In the genomic region with DNA sequence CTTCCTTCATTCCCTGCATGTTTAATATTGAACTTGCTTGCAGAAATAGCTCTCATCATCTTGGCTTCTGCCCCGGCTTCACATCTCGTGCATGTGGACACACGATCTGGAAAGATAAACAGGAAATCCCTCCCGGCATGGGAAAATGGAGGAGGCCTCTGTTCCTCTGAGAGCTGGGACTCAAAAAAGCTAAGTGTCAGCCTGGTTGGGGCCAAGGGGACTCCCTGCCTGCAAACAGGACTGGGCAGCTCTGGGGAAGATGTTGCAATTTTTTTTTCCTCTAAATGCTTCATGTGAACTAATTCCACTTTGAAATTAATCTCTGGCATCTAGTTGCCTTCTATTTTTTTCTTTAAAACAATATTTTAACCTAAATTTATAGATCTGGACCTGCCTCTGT, we compare ENCODE assay signal across 8 cellular contexts. TPM values are rescaled to one million over a fixed set of nuclear protein-coding genes. Genes with fewer than 3 reads are reported as not detected.
DNase-seq lines count a peak whose midpoint lies in the region; ATAC-seq and TF ChIP-seq lines count a peak whose summit lies in the region.

No MANE protein-coding gene starts in this region.

- H4K20me1 ChIP-seq in HCT116 (ENCODE audit: insufficient read depth): no peaks in the 10 kb centered on the region

- TF ChIP-seq CTCF in HCT116 (IDR thresholded peaks at IDR 0.05 in 2 of 3, conservative IDR thresholded peaks at IDR 0.05 in 1 of 3; ENCODE audit: borderline replicate concordance in 1 of 3, insufficient read depth in 1 of 3, low read depth in 2 of 3, low read length in 2 of 3): no peak
- TF ChIP-seq CTCF in Peyer's patch (IDR thresholded peaks at IDR 0.05): no peak
- no peak for TF ChIP-seq CTCF in gastroesophageal sphincter (IDR thresholded peaks at IDR 0.05)

- H3K9me3 Mint-ChIP-seq in activated T-helper 1 cell treated with anti-CD3 and anti-CD28 coated beads, Interleukin-12 subunit alpha, Interleukin-12 subunit beta, Interleukin-2, Interleukin-4 antibody, amounts not matched to agents 30 ng/mL and 10 ng/mL and 1 ng/mL, durations not matched to agents 14 hours and 24 hours and 36 hours: no peaks in the 10 kb centered on the region

- CTCF ChIA-PET in HCT116 (lab: Charles Lee): interaction anchor here (1.0 to 2.4 kb wide), 3 partner anchors 11 to 41 kb away, joined by 3 to 6 read pairs (median 3); no protein-coding TSS in a partner anchor

- H3K27ac Mint-ChIP-seq in activated T-helper 1 cell treated with anti-CD3 and anti-CD28 coated beads, Interleukin-12 subunit alpha, Interleukin-12 subunit beta, Interleukin-2, Interleukin-4 antibody, amounts not matched to agents 30 ng/mL and 10 ng/mL and 1 ng/mL, durations not matched to agents 14 hours and 24 hours and 36 hours: no peak overlapping the region

- TF ChIP-seq POLR2A in HCT116 (IDR thresholded peaks at IDR 0.05; ENCODE audit: borderline replicate concordance, extremely low read depth, insufficient read depth, insufficient read length): no peak
- no peak for TF ChIP-seq POLR2A in Peyer's patch (IDR thresholded peaks at IDR 0.05)
- TF ChIP-seq POLR2A in gastroesophageal sphincter (IDR thresholded peaks at IDR 0.05): no peak

- DNase-seq in HCT116 (ENCODE audit: low read depth, low spot score) (no peak), Peyer's patch (peak in 2 of 3 donors; percentile 31 to 78), skeletal muscle cell (ENCODE audit: low read depth) (peak; percentile 64), DMS79 (lab: John Stamatoyannopoulos, UW) (no peak), T-helper 9 cell (no peak)
- DNase-seq in activated T-helper 1 cell treated with anti-CD3 and anti-CD28 coated beads, Interleukin-12 subunit alpha, Interleukin-12 subunit beta, Interleukin-2, Interleukin-4 antibody, amounts not matched to agents 30 ng/mL and 10 ng/mL and 1 ng/mL, durations not matched to agents 14 hours and 24 hours and 36 hours (ENCODE audit: low spot score): no peak

- no peaks in the 10 kb centered on the region for H3K36me3 Mint-ChIP-seq in activated T-helper 1 cell treated with anti-CD3 and anti-CD28 coated beads, Interleukin-12 subunit alpha, Interleukin-12 subunit beta, Interleukin-2, Interleukin-4 antibody, amounts not matched to agents 30 ng/mL and 10 ng/mL and 1 ng/mL, durations not matched to agents 14 hours and 24 hours and 36 hours (ENCODE audit: low read depth)

- H3K27me3 ChIP-seq in HCT116 (ENCODE audit: insufficient read depth, low read length) (no peaks in the 10 kb centered on the region), Peyer's patch (no peaks in the 10 kb centered on the region), gastroesophageal sphincter (peaks cover 2% of the 10 kb centered on the region)

- POLR2A ChIA-PET in HCT116 (lab: Charles Lee): interaction anchor here (0.9 kb wide), 1 partner anchor 55 kb away, joined by 3 read pairs; no protein-coding TSS in a partner anchor

- RAD21 ChIA-PET in HCT116 (lab: Charles Lee; ENCODE audit: low non-redundant PET in 1 of 2, low total read pairs in 2 of 2, uncharacterized antibody in 2 of 2, unreplicated experiment in 2 of 2): interaction anchor here in 1 of 2 experiments (1.7 kb wide), 1 partner anchor 53 kb away, joined by 3 read pairs; no protein-coding TSS in a partner anchor

- no peak for TF ChIP-seq EP300 in gastroesophageal sphincter (IDR thresholded peaks at IDR 0.05)

- BruUV-seq in HCT116 (replicated peaks; lab: Mats Ljungman, UMichigan): no TSS peak

- H3K9me2 ChIP-seq in HCT116 (ENCODE audit: insufficient read depth): no peaks in the 10 kb centered on the region

- H3K4me3 ChIP-seq in HCT116 (replicated peaks in 1 of 2; ENCODE audit: low read depth in 1 of 2, low read length in 2 of 2) (no peak overlapping the region), Peyer's patch (no peak overlapping the region), gastroesophageal sphincter (no peak overlapping the region), skeletal muscle cell (ENCODE audit: low read depth, low read length) (no peak overlapping the region)

- H3K27me3 Mint-ChIP-seq in activated T-helper 1 cell treated with anti-CD3 and anti-CD28 coated beads, Interleukin-12 subunit alpha, Interleukin-12 subunit beta, Interleukin-2, Interleukin-4 antibody, amounts not matched to agents 30 ng/mL and 10 ng/mL and 1 ng/mL, durations not matched to agents 14 hours and 24 hours and 36 hours (ENCODE audit: insufficient read depth): peaks cover 13% of the 10 kb centered on the region

- H3K27ac ChIP-seq in HCT116 (ENCODE audit: low read depth, low read length) (no peak overlapping the region), Peyer's patch (no peak overlapping the region), gastroesophageal sphincter (peak overlapping the region in 1 of 4 donors; percentile 10)

- no peak overlapping the region for H3K9ac ChIP-seq in HCT116 (ENCODE audit: low read length)

- H3K4me1 ChIP-seq in HCT116 (ENCODE audit: control insufficient read depth in 1 of 2, insufficient read depth in 2 of 2, low read length in 2 of 2) (peaks cover 38 to 46% of the 10 kb centered on the region in 2 experiments), Peyer's patch (peaks cover 0 to 28% (median 0%) of the 10 kb centered on the region in 4 donors), gastroesophageal sphincter (peaks cover 0 to 37% (median 11%) of the 10 kb centered on the region in 3 donors)

- H3K36me3 ChIP-seq in HCT116 (ENCODE audit: control insufficient read depth in 1 of 2, insufficient read depth in 2 of 2, low read length in 2 of 2): no peaks in the 10 kb centered on the region
- H3K36me3 ChIP-seq in Peyer's patch: no peaks in the 10 kb centered on the region
- H3K36me3 ChIP-seq in gastroesophageal sphincter: no peaks in the 10 kb centered on the region

- intact Hi-C loops in HCT116 (cut with micrococcal nuclease): no loop called here
- intact Hi-C loops in activated T-helper 1 cell treated with anti-CD3 and anti-CD28 coated beads, Interleukin-12 subunit alpha, Interleukin-12 subunit beta, Interleukin-2, Interleukin-4 antibody, amounts not matched to agents 30 ng/mL and 10 ng/mL and 1 ng/mL, durations not matched to agents 14 hours and 24 hours and 36 hours (cut with micrococcal nuclease): no loop called here

- TF ChIP-seq RAD21 in HCT116 (IDR thresholded peaks at IDR 0.05; ENCODE audit: low read depth): no peak

- peak overlapping the region; percentile 33 for H3K4me2 ChIP-seq in HCT116 (ENCODE audit: low read length)

- H3K9me3 ChIP-seq in HCT116 (ENCODE audit: control insufficient read depth in 1 of 2, insufficient read depth in 1 of 2, low read depth in 1 of 2, low read length in 2 of 2) (no peaks in the 10 kb centered on the region), Peyer's patch (no peaks in the 10 kb centered on the region), gastroesophageal sphincter (no peaks in the 10 kb centered on the region)

- H3K4me3 Mint-ChIP-seq in activated T-helper 1 cell treated with anti-CD3 and anti-CD28 coated beads, Interleukin-12 subunit alpha, Interleukin-12 subunit beta, Interleukin-2, Interleukin-4 antibody, amounts not matched to agents 30 ng/mL and 10 ng/mL and 1 ng/mL, durations not matched to agents 14 hours and 24 hours and 36 hours: no peak overlapping the region

- no peaks in the 10 kb centered on the region for H3K4me1 Mint-ChIP-seq in activated T-helper 1 cell treated with anti-CD3 and anti-CD28 coated beads, Interleukin-12 subunit alpha, Interleukin-12 subunit beta, Interleukin-2, Interleukin-4 antibody, amounts not matched to agents 30 ng/mL and 10 ng/mL and 1 ng/mL, durations not matched to agents 14 hours and 24 hours and 36 hours (ENCODE audit: low read depth)

- WGBS in gastroesophageal sphincter (ENCODE audit: low coverage in 1 of 2), 2 donors: 0 to 4% methylated on average over 1 to 4 of the region's 4 CpGs

- H3K79me2 ChIP-seq in HCT116 (ENCODE audit: insufficient read depth, low read length): no peaks in the 10 kb centered on the region

- ATAC-seq in HCT116: no peak
- ATAC-seq in gastroesophageal sphincter: peak; percentile 90
- ATAC-seq in GM21723 (IDR thresholded peaks at IDR 0.05; ENCODE audit: unreplicated experiment): no peak

- peak overlapping the region; percentile 73 for H2AFZ ChIP-seq in HCT116 (ENCODE audit: low read depth, low read length, poor library complexity, severe bottlenecking)

TF ChIP-seq in HCT116, 20 proteins besides CTCF, POLR2A, EP300 and RAD21 (continues in another document):
- no peak for TF ChIP-seq EZH2phosphoT487 (IDR thresholded peaks at IDR 0.05; ENCODE audit: borderline replicate concordance)
- TF ChIP-seq, protein P1, sequence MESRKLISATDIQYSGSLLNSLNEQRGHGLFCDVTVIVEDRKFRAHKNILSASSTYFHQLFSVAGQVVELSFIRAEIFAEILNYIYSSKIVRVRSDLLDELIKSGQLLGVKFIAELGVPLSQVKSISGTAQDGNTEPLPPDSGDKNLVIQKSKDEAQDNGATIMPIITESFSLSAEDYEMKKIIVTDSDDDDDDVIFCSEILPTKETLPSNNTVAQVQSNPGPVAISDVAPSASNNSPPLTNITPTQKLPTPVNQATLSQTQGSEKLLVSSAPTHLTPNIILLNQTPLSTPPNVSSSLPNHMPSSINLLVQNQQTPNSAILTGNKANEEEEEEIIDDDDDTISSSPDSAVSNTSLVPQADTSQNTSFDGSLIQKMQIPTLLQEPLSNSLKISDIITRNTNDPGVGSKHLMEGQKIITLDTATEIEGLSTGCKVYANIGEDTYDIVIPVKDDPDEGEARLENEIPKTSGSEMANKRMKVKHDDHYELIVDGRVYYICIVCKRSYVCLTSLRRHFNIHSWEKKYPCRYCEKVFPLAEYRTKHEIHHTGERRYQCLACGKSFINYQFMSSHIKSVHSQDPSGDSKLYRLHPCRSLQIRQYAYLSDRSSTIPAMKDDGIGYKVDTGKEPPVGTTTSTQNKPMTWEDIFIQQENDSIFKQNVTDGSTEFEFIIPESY (IDR thresholded peaks at IDR 0.05; ENCODE audit: extremely low read depth, insufficient replicate concordance, low read length): no peak

RNA-seq across cellular contexts. Expression of a gene that starts 24.8 kb away (rescaled TPM):
- total RNA-seq in HCT116 (2021; ENCODE audit: unreplicated experiment) (67.9 TPM), Peyer's patch (10 to 100 TPM; 23.6 to 38.9 (median 32.5) TPM), gastroesophageal sphincter (100 to 1,000 TPM in 1 of 4 donors, 10 to 100 TPM in 3; 53.9 to 115 (median 69.2) TPM)
- polyA plus RNA-seq in HCT116 (2012): 22.8 and 25.2 TPM in 2 replicates
- total RNA-seq in activated T-helper 1 cell treated with anti-CD3 and anti-CD28 coated beads, Interleukin-12 subunit alpha, Interleukin-12 subunit beta, Interleukin-2, Interleukin-4 antibody, amounts not matched to agents 30 ng/mL and 10 ng/mL and 1 ng/mL, durations not matched to agents 14 hours and 24 hours and 36 hours: 46.7 and 49.6 TPM in 2 replicates

RNA-seq across cellular contexts. Expression of a gene that starts 29.4 kb away (rescaled TPM):
- total RNA-seq in HCT116 (2021; ENCODE audit: unreplicated experiment) (10.3 TPM), Peyer's patch (10 to 100 TPM in 2 of 4 donors, 1 to 10 TPM in 2; 4.2 to 30.5 (median 9.6) TPM), gastroesophageal sphincter (1 to 10 TPM; 4.2 to 9.0 (median 6.3) TPM)
- 10.5 and 12.9 TPM in 2 replicates for polyA plus RNA-seq in HCT116 (2012)
- 0.37 and 0.54 TPM in 2 replicates for total RNA-seq in activated T-helper 1 cell treated with anti-CD3 and anti-CD28 coated beads, Interleukin-12 subunit alpha, Interleukin-12 subunit beta, Interleukin-2, Interleukin-4 antibody, amounts not matched to agents 30 ng/mL and 10 ng/mL and 1 ng/mL, durations not matched to agents 14 hours and 24 hours and 36 hours

Comparison
In these comparisons a context has a peak if more than half of its experiments do, and no peak if none do; other contexts are left out.
1. DNase-seq: peak in Peyer's patch (2 of 3) and skeletal muscle cell (single experiment); none in HCT116 (single experiment), activated T-helper 1 cell treated with anti-CD3 and anti-CD28 coated beads, Interleukin-12 subunit alpha, Interleukin-12 subunit beta, Interleukin-2, Interleukin-4 antibody, amounts not matched to agents 30 ng/mL and 10 ng/mL and 1 ng/mL, durations not matched to agents 14 hours and 24 hours and 36 hours (single experiment), DMS79 (single experiment) and T-helper 9 cell (single experiment).